11 cellular contexts compared by ENCODE assay signal in the genomic region with DNA sequence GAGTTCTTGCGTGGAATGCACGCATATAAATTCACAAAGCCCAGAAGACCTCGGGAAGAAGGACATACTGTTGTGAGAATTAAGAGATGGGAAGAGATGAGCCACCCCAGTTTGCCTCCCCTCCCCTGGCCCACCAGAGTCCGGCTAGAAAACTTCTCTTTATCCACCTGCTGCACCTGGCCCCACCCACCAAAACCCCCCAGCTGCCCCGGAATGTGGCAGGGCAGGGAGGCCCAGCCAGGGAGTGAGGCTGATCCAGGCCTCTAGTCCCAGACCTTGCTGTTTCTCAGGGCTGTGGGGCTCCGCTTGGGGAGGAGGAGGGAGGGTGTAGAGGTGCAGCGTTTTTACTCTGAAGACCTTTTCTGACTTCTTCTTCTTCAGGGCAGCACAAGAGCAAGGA. TPM values are rescaled to one million over a fixed set of nuclear protein-coding genes. Genes with fewer than 3 reads are reported as not detected.
"Had no signal": no experiment of that assay in that cellular context is flagged by ENCODE, and none has a peak within 500 bp of the region (broad histone marks: within the 10 kb centered on the region; RNA-seq: fewer than 3 reads in every experiment).

No MANE protein-coding gene starts in this region.

RNA-seq across cellular contexts. Expression of a gene that starts 0.6 kb away (rescaled TPM):
- total RNA-seq: activated CD4-positive, alpha-beta memory T cell treated with anti-CD3 and anti-CD28 coated beads, Interleukin-2, amount 10 ng/mL, durations not matched to agents 7 days and 5 days; activated CD4-positive, alpha-beta T cell treated with anti-CD3 and anti-CD28 coated beads for 36 hours; activated CD4-positive, alpha-beta T cell treated with anti-CD3 and anti-CD28 coated beads, Interleukin-2, amount 10 ng/mL, durations not matched to agents 7 days and 5 days; activated CD8-positive, alpha-beta memory T cell treated with anti-CD3 and anti-CD28 coated beads, Interleukin-2, amount 10 ng/mL, durations not matched to agents 7 days and 5 days; activated CD8-positive, alpha-beta T cell treated with anti-CD3 and anti-CD28 coated beads, Interleukin-2, amount 10 ng/mL, durations not matched to agents 7 days and 5 days; activated naive CD8-positive, alpha-beta T cell treated with anti-CD3 and anti-CD28 coated beads, Interleukin-2, amount 10 ng/mL, durations not matched to agents 7 days and 5 days; activated T-helper 2 cell treated with anti-CD3 and anti-CD28 coated beads, Interferon-gamma antibody, Interleukin-2, Interleukin-4, amounts not matched to agents 10 μg/mL and 5 μg/mL and 100 μg/mL, durations not matched to agents 14 hours and 24 hours and 36 hours; ascending aorta; breast epithelium had no signal

RNA-seq across cellular contexts. Expression of a gene that starts 13.9 kb away (rescaled TPM):
- total RNA-seq: activated CD8-positive, alpha-beta memory T cell treated with anti-CD3 and anti-CD28 coated beads, Interleukin-2, amount 10 ng/mL, durations not matched to agents 7 days and 5 days; activated CD8-positive, alpha-beta T cell treated with anti-CD3 and anti-CD28 coated beads, Interleukin-2, amount 10 ng/mL, durations not matched to agents 7 days and 5 days; activated naive CD8-positive, alpha-beta T cell treated with anti-CD3 and anti-CD28 coated beads, Interleukin-2, amount 10 ng/mL, durations not matched to agents 7 days and 5 days; ascending aorta had no signal

RNA-seq across cellular contexts. Expression of a gene that starts 19.6 kb away (rescaled TPM):
- total RNA-seq: activated CD4-positive, alpha-beta memory T cell treated with anti-CD3 and anti-CD28 coated beads, Interleukin-2, amount 10 ng/mL, durations not matched to agents 7 days and 5 days; activated CD4-positive, alpha-beta T cell treated with anti-CD3 and anti-CD28 coated beads for 36 hours; activated CD4-positive, alpha-beta T cell treated with anti-CD3 and anti-CD28 coated beads, Interleukin-2, amount 10 ng/mL, durations not matched to agents 7 days and 5 days; activated CD8-positive, alpha-beta memory T cell treated with anti-CD3 and anti-CD28 coated beads, Interleukin-2, amount 10 ng/mL, durations not matched to agents 7 days and 5 days; activated CD8-positive, alpha-beta T cell treated with anti-CD3 and anti-CD28 coated beads, Interleukin-2, amount 10 ng/mL, durations not matched to agents 7 days and 5 days; activated naive CD8-positive, alpha-beta T cell treated with anti-CD3 and anti-CD28 coated beads, Interleukin-2, amount 10 ng/mL, durations not matched to agents 7 days and 5 days; ascending aorta had no signal

RNA-seq across cellular contexts. Expression of a gene that starts 24.7 kb away (rescaled TPM):
- total RNA-seq: activated CD4-positive, alpha-beta memory T cell treated with anti-CD3 and anti-CD28 coated beads, Interleukin-2, amount 10 ng/mL, durations not matched to agents 7 days and 5 days; activated CD4-positive, alpha-beta T cell treated with anti-CD3 and anti-CD28 coated beads for 36 hours; activated CD4-positive, alpha-beta T cell treated with anti-CD3 and anti-CD28 coated beads, Interleukin-2, amount 10 ng/mL, durations not matched to agents 7 days and 5 days; activated CD8-positive, alpha-beta memory T cell treated with anti-CD3 and anti-CD28 coated beads, Interleukin-2, amount 10 ng/mL, durations not matched to agents 7 days and 5 days; activated CD8-positive, alpha-beta T cell treated with anti-CD3 and anti-CD28 coated beads, Interleukin-2, amount 10 ng/mL, durations not matched to agents 7 days and 5 days; activated naive CD8-positive, alpha-beta T cell treated with anti-CD3 and anti-CD28 coated beads, Interleukin-2, amount 10 ng/mL, durations not matched to agents 7 days and 5 days; activated T-helper 2 cell treated with anti-CD3 and anti-CD28 coated beads, Interferon-gamma antibody, Interleukin-2, Interleukin-4, amounts not matched to agents 10 μg/mL and 5 μg/mL and 100 μg/mL, durations not matched to agents 14 hours and 24 hours and 36 hours; ascending aorta; breast epithelium; cardiac septum had no signal
- polyA plus RNA-seq: adipose tissue had no signal
